Comparison of ENCODE assay signal across 17 cellular contexts in genomic region chr17:9577402-9577709, GRCh38. TPM values are rescaled to one million over a fixed set of nuclear protein-coding genes. Genes with fewer than 3 reads are reported as not detected.
A peak's percentile ranks its signal among the peaks of the same experiment; 100 is the strongest.
DNase-seq lines count a peak whose midpoint lies in the region; ATAC-seq and TF ChIP-seq lines count a peak whose summit lies in the region.
"Had no signal": no experiment of that assay in that cellular context is flagged by ENCODE, and none has a peak within 500 bp of the region (broad histone marks: within the 10 kb centered on the region; RNA-seq: fewer than 3 reads in every experiment).

No MANE protein-coding gene starts in this region.

- H3K4me3 ChIP-seq in breast epithelium: peak overlapping the region in 2 of 3 donors; percentile 73 to 79

- no peak overlapping the region for H3K27ac ChIP-seq in breast epithelium
- H3K27ac ChIP-seq: brain microvascular endothelial cell, ovary, SJCRH30 had no signal

- DNase-seq in breast epithelium (ENCODE audit: low spot score in 2 of 2) (no peak), MCF 10A (ENCODE audit: unreplicated experiment) (no peak), T-helper 17 cell (no peak), glutamatergic neuron (no peak), NCI-H1092 (lab: John Stamatoyannopoulos, UW) (no peak)
- DNase-seq in stimulated activated naive CD8-positive, alpha-beta T cell treated with anti-CD3 and anti-CD28 coated beads, Interleukin-15, amount 100 ng/mL, for 72 hours: no peak

- no peak for ATAC-seq in T-helper 17 cell
- ATAC-seq in stimulated activated naive CD8-positive, alpha-beta T cell treated with anti-CD3 and anti-CD28 coated beads, Interleukin-15, amount 100 ng/mL, for 72 hours: no peak
- ATAC-seq in GM18867 (IDR thresholded peaks at IDR 0.05; ENCODE audit: unreplicated experiment): no peak
- no peak for ATAC-seq in GM21423 (IDR thresholded peaks at IDR 0.05; ENCODE audit: unreplicated experiment)

- intact Hi-C loops in breast epithelium (cut with DNase I; ENCODE audit: low total_unique reads): no loop called here
- intact Hi-C loops in MCF 10A (cut with micrococcal nuclease): loop anchor here (1.0 kb wide), 1 partner anchor 152 kb away; no protein-coding TSS in a partner anchor

- H3K27ac Mint-ChIP-seq in MCF 10A (ENCODE audit: low read depth, unreplicated experiment) (no peak overlapping the region), T-helper 17 cell (no peak overlapping the region), glutamatergic neuron (ENCODE audit: unreplicated experiment) (no peak overlapping the region)
- no peak overlapping the region for H3K27ac Mint-ChIP-seq in stimulated activated naive CD8-positive, alpha-beta T cell treated with anti-CD3 and anti-CD28 coated beads, Interleukin-15, amount 100 ng/mL, for 72 hours

- H3K9me3 ChIP-seq in breast epithelium (no peaks in the 10 kb centered on the region), T-helper 17 cell (ENCODE audit: control insufficient read depth, low read length, poor library complexity, severe bottlenecking) (no peaks in the 10 kb centered on the region)
- H3K9me3 ChIP-seq: BE2C, ovary, SJCRH30, testis had no signal

- no peak for TF ChIP-seq POLR2A in breast epithelium (IDR thresholded peaks at IDR 0.05)

- POLR2A ChIA-PET in MCF 10A (lab: Yijun Ruan, JAX): interaction anchor here (0.7 to 3.1 kb wide), 8 partner anchors 16 to 1166 kb away, joined by 3 to 27 read pairs (median 4); partner anchors contain the start of gene USP43

- CTCF ChIA-PET in MCF 10A (lab: Yijun Ruan, JAX): interaction anchor here (0.5 to 3.7 kb wide), 13 partner anchors 10 to 1214 kb away, joined by 3 to 33 read pairs (median 4); partner anchors contain the start of gene USP43

- BruUV-seq in MCF 10A (replicated peaks; lab: Mats Ljungman, UMichigan): no TSS peak

- H3K36me3 Mint-ChIP-seq in MCF 10A (ENCODE audit: insufficient read depth, unreplicated experiment): no peaks in the 10 kb centered on the region
- no peaks in the 10 kb centered on the region for H3K36me3 Mint-ChIP-seq in T-helper 17 cell (ENCODE audit: low read depth)
- no peaks in the 10 kb centered on the region for H3K36me3 Mint-ChIP-seq in glutamatergic neuron (ENCODE audit: unreplicated experiment)

- no peak for TF ChIP-seq CTCF in breast epithelium (IDR thresholded peaks at IDR 0.05)
- TF ChIP-seq CTCF in MCF 10A (IDR thresholded peaks at IDR 0.05; ENCODE audit: unreplicated experiment): no peak
- TF ChIP-seq CTCF in glutamatergic neuron (IDR thresholded peaks at IDR 0.05; ENCODE audit: partially characterized antibody, unreplicated experiment): no peak

- no peaks in the 10 kb centered on the region for H3K27me3 ChIP-seq in breast epithelium
- H3K27me3 ChIP-seq: BE2C, brain microvascular endothelial cell, ovary, SJCRH30, testis had no signal

- H3K9me3 Mint-ChIP-seq in MCF 10A (ENCODE audit: unreplicated experiment) (no peaks in the 10 kb centered on the region), glutamatergic neuron (ENCODE audit: unreplicated experiment) (peaks cover 2% of the 10 kb centered on the region)
- no peaks in the 10 kb centered on the region for H3K9me3 Mint-ChIP-seq in stimulated activated naive CD8-positive, alpha-beta T cell treated with anti-CD3 and anti-CD28 coated beads, Interleukin-15, amount 100 ng/mL, for 72 hours

- no peaks in the 10 kb centered on the region for H3K4me1 ChIP-seq in breast epithelium
- H3K4me1 ChIP-seq: BE2C, SJCRH30 had no signal

- H3K36me3 ChIP-seq in breast epithelium: no peaks in the 10 kb centered on the region
- H3K36me3 ChIP-seq: BE2C, brain microvascular endothelial cell, ovary, SJCRH30 had no signal

- H3K4me1 Mint-ChIP-seq in MCF 10A (ENCODE audit: insufficient read depth, unreplicated experiment) (peaks cover 6% of the 10 kb centered on the region), T-helper 17 cell (peaks cover 27% of the 10 kb centered on the region), glutamatergic neuron (ENCODE audit: low read depth, unreplicated experiment) (peaks cover 5% of the 10 kb centered on the region)
- H3K4me1 Mint-ChIP-seq in stimulated activated naive CD8-positive, alpha-beta T cell treated with anti-CD3 and anti-CD28 coated beads, Interleukin-15, amount 100 ng/mL, for 72 hours: peaks cover 24% of the 10 kb centered on the region

- H3K4me3 Mint-ChIP-seq in MCF 10A (ENCODE audit: unreplicated experiment): no peak overlapping the region
- peak overlapping the region; percentile 96 for H3K4me3 Mint-ChIP-seq in T-helper 17 cell
- peak overlapping the region; percentile 100 for H3K4me3 Mint-ChIP-seq in glutamatergic neuron (ENCODE audit: unreplicated experiment)
- peak overlapping the region; percentile 91 to 94 for H3K4me3 Mint-ChIP-seq in stimulated activated naive CD8-positive, alpha-beta T cell treated with anti-CD3 and anti-CD28 coated beads, Interleukin-15, amount 100 ng/mL, for 72 hours

- no peaks in the 10 kb centered on the region for H3K27me3 Mint-ChIP-seq in MCF 10A (ENCODE audit: insufficient read depth, unreplicated experiment)
- no peaks in the 10 kb centered on the region for H3K27me3 Mint-ChIP-seq in T-helper 17 cell
- peaks cover 2% of the 10 kb centered on the region for H3K27me3 Mint-ChIP-seq in glutamatergic neuron (ENCODE audit: unreplicated experiment)
- H3K27me3 Mint-ChIP-seq in stimulated activated naive CD8-positive, alpha-beta T cell treated with anti-CD3 and anti-CD28 coated beads, Interleukin-15, amount 100 ng/mL, for 72 hours: no peaks in the 10 kb centered on the region

RNA-seq across cellular contexts. Expression of gene CFAP52, which starts 0.9 kb away (rescaled TPM):
- total RNA-seq in breast epithelium: under 1 TPM in 1 of 3 donors, not detected in 2; 0.66 TPM
- not detected in 2 replicates for total RNA-seq in MCF 10A (2022)
- total RNA-seq in T-helper 17 cell: not detected
- not detected for total RNA-seq in glutamatergic neuron (ENCODE audit: unreplicated experiment)
- total RNA-seq: activated CD8-positive, alpha-beta memory T cell treated with anti-CD3 and anti-CD28 coated beads for 36 hours; esophagus mucosa; H1; LHCN-M2; SJCRH30 had no signal

RNA-seq across cellular contexts. Expression of gene STX8, which starts 1.7 kb away (rescaled TPM):
- total RNA-seq in breast epithelium (100 to 1,000 TPM in 1 of 3 donors, 10 to 100 TPM in 2; 54.1 to 101 (median 60.4) TPM), MCF 10A (2022) (49.0 and 65.0 TPM in 2 replicates), T-helper 17 cell (10 to 100 TPM; 66.8 to 68.8 TPM), glutamatergic neuron (ENCODE audit: unreplicated experiment) (61.0 TPM)
